1 cellular context compared by ENCODE assay signal in the genomic region with DNA sequence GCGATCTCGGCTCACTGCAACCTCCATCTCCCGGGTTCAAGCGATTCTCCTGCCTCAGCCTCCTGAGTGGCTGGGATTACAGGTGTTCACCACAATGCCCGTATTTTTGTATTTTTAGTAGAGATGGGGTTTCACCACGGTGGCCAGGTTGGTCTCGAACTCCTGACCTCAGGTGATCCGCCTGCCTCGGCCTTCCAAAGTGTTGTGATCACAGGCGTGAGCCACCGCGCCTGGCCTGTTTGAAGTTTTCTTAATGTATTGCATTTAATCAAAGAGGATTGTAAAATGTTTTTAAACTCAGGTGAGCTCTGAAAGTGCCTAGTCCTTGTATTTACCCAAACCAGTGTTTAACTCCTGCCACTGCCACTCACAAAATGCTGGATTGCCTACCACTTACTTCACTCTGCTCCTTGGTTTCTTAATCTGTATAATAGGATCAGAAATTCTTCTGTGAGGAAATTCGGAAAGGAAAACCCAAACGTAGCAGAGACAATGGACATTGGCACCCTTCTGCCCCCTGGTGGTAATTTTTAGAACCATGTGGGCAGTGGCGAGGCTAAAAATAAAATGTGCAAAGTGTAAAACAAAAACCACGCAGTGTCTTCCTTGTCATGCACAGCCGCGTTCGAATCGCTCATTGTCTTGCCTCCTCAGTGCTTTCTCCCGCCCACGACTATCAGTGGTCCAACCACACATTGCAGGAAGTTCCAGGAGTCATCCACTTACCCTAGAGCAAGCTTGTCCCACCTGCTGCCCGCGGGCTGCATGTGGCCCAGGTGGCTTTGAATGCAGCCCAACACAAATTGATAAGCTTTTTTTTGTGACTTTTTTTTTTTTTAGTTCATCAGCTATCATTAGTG.
TF ChIP-seq lines count a peak whose summit lies in the region.

No MANE protein-coding gene starts in this region.

TF ChIP-seq in K562, 482 proteins besides CTCF, POLR2A, EP300 and RAD21 (continued from another document and continues in another):
- TF ChIP-seq, protein P1, sequence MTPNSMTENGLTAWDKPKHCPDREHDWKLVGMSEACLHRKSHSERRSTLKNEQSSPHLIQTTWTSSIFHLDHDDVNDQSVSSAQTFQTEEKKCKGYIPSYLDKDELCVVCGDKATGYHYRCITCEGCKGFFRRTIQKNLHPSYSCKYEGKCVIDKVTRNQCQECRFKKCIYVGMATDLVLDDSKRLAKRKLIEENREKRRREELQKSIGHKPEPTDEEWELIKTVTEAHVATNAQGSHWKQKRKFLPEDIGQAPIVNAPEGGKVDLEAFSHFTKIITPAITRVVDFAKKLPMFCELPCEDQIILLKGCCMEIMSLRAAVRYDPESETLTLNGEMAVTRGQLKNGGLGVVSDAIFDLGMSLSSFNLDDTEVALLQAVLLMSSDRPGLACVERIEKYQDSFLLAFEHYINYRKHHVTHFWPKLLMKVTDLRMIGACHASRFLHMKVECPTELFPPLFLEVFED (CRISPR knock-in tag; conservative IDR thresholded peaks at IDR 0.05): no peak
- 0 out of 2 replicates have a peak, but pooled peaks have one; percentile 10 for TF ChIP-seq EGR1 (conservative IDR thresholded peaks at IDR 0.05)
- TF ChIP-seq XRCC4 (IDR thresholded peaks at IDR 0.05; ENCODE audit: extremely low read depth, insufficient read depth, insufficient read length): no peak
- no peak for TF ChIP-seq CBFB (CRISPR knock-in tag; IDR thresholded peaks at IDR 0.05)
- TF ChIP-seq PHF21A (IDR thresholded peaks at IDR 0.05; ENCODE audit: borderline replicate concordance, low read depth): no peak
- no peak for TF ChIP-seq PURB (CRISPR knock-in tag; IDR thresholded peaks at IDR 0.05; ENCODE audit: low read depth)
- TF ChIP-seq, protein P2, sequence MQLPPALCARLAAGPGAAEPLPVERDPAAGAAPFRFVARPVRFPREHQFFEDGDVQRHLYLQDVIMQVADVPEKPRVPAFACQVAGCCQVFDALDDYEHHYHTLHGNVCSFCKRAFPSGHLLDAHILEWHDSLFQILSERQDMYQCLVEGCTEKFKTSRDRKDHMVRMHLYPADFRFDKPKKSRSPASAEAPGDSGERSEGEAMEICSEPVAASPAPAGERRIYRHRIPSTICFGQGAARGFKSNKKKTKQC (CRISPR knock-in tag; IDR thresholded peaks at IDR 0.05): no peak
- no peak for TF ChIP-seq EWSR1 (IDR thresholded peaks at IDR 0.05; ENCODE audit: borderline replicate concordance, low read depth, partially characterized antibody)
- TF ChIP-seq, protein P3, sequence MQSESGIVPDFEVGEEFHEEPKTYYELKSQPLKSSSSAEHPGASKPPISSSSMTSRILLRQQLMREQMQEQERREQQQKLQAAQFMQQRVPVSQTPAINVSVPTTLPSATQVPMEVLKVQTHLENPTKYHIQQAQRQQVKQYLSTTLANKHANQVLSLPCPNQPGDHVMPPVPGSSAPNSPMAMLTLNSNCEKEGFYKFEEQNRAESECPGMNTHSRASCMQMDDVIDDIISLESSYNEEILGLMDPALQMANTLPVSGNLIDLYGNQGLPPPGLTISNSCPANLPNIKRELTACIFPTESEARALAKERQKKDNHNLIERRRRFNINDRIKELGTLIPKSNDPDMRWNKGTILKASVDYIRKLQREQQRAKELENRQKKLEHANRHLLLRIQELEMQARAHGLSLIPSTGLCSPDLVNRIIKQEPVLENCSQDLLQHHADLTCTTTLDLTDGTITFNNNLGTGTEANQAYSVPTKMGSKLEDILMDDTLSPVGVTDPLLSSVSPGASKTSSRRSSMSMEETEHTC (IDR thresholded peaks at IDR 0.05): no peak
- TF ChIP-seq ARNT (IDR thresholded peaks at IDR 0.05): no peak
- no peak for TF ChIP-seq MECOM (CRISPR knock-in tag; IDR thresholded peaks at IDR 0.05)
- no peak for TF ChIP-seq ZNF133 (CRISPR knock-in tag; IDR thresholded peaks at IDR 0.05)
- TF ChIP-seq ZNF408 (CRISPR knock-in tag; IDR thresholded peaks at IDR 0.05; ENCODE audit: low read depth): no peak
- no peak for TF ChIP-seq ZKSCAN1 (IDR thresholded peaks at IDR 0.05; ENCODE audit: low read depth, low read length)
- TF ChIP-seq ETV5 (CRISPR knock-in tag; IDR thresholded peaks at IDR 0.05; ENCODE audit: low read depth): no peak
- no peak for TF ChIP-seq XRCC3 (IDR thresholded peaks at IDR 0.05)
- TF ChIP-seq FOXK1 (CRISPR knock-in tag; IDR thresholded peaks at IDR 0.05; ENCODE audit: borderline replicate concordance): no peak
- TF ChIP-seq, protein P4, sequence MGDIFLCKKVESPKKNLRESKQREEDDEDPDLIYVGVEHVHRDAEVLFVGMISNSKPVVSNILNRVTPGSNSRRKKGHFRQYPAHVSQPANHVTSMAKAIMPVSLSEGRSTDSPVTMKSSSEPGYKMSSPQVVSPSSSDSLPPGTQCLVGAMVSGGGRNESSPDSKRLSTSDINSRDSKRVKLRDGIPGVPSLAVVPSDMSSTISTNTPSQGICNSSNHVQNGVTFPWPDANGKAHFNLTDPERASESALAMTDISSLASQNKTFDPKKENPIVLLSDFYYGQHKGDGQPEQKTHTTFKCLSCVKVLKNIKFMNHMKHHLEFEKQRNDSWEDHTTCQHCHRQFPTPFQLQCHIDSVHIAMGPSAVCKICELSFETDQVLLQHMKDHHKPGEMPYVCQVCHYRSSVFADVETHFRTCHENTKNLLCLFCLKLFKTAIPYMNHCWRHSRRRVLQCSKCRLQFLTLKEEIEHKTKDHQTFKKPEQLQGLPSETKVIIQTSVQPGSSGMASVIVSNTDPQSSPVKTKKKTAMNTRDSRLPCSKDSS (IDR thresholded peaks at IDR 0.05; ENCODE audit: low read depth, partially characterized antibody): no peak
- TF ChIP-seq ZNF134 (CRISPR knock-in tag; conservative IDR thresholded peaks at IDR 0.05): no peak
- TF ChIP-seq ZNF77 (CRISPR knock-in tag; IDR thresholded peaks at IDR 0.05): no peak
- TF ChIP-seq BRD9 (IDR thresholded peaks at IDR 0.05; ENCODE audit: low read depth, partially characterized antibody): peak; percentile 59
- no peak for TF ChIP-seq FOXM1 (IDR thresholded peaks at IDR 0.05; ENCODE audit: low read depth)
- TF ChIP-seq FOXM1 (CRISPR knock-in tag; IDR thresholded peaks at IDR 0.05; ENCODE audit: low read depth): no peak
- no peak for TF ChIP-seq FOXA3 (CRISPR knock-in tag; conservative IDR thresholded peaks at IDR 0.05 in 1 of 2, IDR thresholded peaks at IDR 0.05 in 1 of 2)
- peak; percentile 94 for TF ChIP-seq SMC3 (conservative IDR thresholded peaks at IDR 0.05; ENCODE audit: insufficient read depth, low read depth, low read length)
- 0 out of 2 replicates have a peak, but pooled peaks have one; percentile 41 for TF ChIP-seq GABPB1 (CRISPR knock-in tag; IDR thresholded peaks at IDR 0.05)
- no peak for TF ChIP-seq NR3C1 (CRISPR knock-in tag; IDR thresholded peaks at IDR 0.05)
- TF ChIP-seq TAF7 (tag; IDR thresholded peaks at IDR 0.05): no peak
- TF ChIP-seq, protein P5, sequence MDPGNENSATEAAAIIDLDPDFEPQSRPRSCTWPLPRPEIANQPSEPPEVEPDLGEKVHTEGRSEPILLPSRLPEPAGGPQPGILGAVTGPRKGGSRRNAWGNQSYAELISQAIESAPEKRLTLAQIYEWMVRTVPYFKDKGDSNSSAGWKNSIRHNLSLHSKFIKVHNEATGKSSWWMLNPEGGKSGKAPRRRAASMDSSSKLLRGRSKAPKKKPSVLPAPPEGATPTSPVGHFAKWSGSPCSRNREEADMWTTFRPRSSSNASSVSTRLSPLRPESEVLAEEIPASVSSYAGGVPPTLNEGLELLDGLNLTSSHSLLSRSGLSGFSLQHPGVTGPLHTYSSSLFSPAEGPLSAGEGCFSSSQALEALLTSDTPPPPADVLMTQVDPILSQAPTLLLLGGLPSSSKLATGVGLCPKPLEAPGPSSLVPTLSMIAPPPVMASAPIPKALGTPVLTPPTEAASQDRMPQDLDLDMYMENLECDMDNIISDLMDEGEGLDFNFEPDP (CRISPR knock-in tag; IDR thresholded peaks at IDR 0.05): no peak
- TF ChIP-seq PHB (CRISPR knock-in tag; IDR thresholded peaks at IDR 0.05): no peak
- no peak for TF ChIP-seq BHLHE40 (IDR thresholded peaks at IDR 0.05; ENCODE audit: low read length)
- TF ChIP-seq ZNF551 (CRISPR knock-in tag; IDR thresholded peaks at IDR 0.05): no peak
- TF ChIP-seq MEIS2 (IDR thresholded peaks at IDR 0.05; ENCODE audit: partially characterized antibody): no peak
- TF ChIP-seq, protein P6, sequence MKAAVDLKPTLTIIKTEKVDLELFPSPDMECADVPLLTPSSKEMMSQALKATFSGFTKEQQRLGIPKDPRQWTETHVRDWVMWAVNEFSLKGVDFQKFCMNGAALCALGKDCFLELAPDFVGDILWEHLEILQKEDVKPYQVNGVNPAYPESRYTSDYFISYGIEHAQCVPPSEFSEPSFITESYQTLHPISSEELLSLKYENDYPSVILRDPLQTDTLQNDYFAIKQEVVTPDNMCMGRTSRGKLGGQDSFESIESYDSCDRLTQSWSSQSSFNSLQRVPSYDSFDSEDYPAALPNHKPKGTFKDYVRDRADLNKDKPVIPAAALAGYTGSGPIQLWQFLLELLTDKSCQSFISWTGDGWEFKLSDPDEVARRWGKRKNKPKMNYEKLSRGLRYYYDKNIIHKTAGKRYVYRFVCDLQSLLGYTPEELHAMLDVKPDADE (conservative IDR thresholded peaks at IDR 0.05; ENCODE audit: control insufficient read depth, low read depth, low read length): no peak
- no peak for TF ChIP-seq HDGF (IDR thresholded peaks at IDR 0.05)
- TF ChIP-seq, protein P7, sequence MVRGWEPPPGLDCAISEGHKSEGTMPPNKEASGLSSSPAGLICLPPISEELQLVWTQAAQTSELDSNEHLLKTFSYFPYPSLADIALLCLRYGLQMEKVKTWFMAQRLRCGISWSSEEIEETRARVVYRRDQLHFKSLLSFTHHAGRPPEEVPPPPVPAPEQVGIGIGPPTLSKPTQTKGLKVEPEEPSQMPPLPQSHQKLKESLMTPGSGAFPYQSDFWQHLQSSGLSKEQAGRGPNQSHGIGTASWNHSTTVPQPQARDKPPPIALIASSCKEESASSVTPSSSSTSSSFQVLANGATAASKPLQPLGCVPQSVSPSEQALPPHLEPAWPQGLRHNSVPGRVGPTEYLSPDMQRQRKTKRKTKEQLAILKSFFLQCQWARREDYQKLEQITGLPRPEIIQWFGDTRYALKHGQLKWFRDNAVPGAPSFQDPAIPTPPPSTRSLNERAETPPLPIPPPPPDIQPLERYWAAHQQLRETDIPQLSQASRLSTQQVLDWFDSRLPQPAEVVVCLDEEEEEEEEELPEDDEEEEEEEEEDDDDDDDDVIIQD (CRISPR knock-in tag; IDR thresholded peaks at IDR 0.05): no peak
- TF ChIP-seq ZEB2 (IDR thresholded peaks at IDR 0.05): no peak
- TF ChIP-seq RCOR1 (IDR thresholded peaks at IDR 0.05; ENCODE audit: borderline replicate concordance in 1 of 2, low read depth in 2 of 2, low read length in 2 of 2): no peak
- TF ChIP-seq TFAM (CRISPR knock-in tag; conservative IDR thresholded peaks at IDR 0.05): no peak
- TF ChIP-seq ZNF384 (IDR thresholded peaks at IDR 0.05; ENCODE audit: low read depth, low read length): no peak
- no peak for TF ChIP-seq ZNF239 (CRISPR knock-in tag; IDR thresholded peaks at IDR 0.05)
- TF ChIP-seq, protein P8, sequence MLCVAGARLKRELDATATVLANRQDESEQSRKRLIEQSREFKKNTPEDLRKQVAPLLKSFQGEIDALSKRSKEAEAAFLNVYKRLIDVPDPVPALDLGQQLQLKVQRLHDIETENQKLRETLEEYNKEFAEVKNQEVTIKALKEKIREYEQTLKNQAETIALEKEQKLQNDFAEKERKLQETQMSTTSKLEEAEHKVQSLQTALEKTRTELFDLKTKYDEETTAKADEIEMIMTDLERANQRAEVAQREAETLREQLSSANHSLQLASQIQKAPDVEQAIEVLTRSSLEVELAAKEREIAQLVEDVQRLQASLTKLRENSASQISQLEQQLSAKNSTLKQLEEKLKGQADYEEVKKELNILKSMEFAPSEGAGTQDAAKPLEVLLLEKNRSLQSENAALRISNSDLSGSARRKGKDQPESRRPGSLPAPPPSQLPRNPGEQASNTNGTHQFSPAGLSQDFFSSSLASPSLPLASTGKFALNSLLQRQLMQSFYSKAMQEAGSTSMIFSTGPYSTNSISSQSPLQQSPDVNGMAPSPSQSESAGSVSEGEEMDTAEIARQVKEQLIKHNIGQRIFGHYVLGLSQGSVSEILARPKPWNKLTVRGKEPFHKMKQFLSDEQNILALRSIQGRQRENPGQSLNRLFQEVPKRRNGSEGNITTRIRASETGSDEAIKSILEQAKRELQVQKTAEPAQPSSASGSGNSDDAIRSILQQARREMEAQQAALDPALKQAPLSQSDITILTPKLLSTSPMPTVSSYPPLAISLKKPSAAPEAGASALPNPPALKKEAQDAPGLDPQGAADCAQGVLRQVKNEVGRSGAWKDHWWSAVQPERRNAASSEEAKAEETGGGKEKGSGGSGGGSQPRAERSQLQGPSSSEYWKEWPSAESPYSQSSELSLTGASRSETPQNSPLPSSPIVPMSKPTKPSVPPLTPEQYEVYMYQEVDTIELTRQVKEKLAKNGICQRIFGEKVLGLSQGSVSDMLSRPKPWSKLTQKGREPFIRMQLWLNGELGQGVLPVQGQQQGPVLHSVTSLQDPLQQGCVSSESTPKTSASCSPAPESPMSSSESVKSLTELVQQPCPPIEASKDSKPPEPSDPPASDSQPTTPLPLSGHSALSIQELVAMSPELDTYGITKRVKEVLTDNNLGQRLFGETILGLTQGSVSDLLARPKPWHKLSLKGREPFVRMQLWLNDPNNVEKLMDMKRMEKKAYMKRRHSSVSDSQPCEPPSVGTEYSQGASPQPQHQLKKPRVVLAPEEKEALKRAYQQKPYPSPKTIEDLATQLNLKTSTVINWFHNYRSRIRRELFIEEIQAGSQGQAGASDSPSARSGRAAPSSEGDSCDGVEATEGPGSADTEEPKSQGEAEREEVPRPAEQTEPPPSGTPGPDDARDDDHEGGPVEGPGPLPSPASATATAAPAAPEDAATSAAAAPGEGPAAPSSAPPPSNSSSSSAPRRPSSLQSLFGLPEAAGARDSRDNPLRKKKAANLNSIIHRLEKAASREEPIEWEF (CRISPR knock-in tag; IDR thresholded peaks at IDR 0.05): no peak
- TF ChIP-seq, protein P9, sequence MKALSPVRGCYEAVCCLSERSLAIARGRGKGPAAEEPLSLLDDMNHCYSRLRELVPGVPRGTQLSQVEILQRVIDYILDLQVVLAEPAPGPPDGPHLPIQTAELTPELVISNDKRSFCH (CRISPR knock-in tag; IDR thresholded peaks at IDR 0.05): no peak
- TF ChIP-seq, protein P9 (tag; IDR thresholded peaks at IDR 0.05): no peak
- TF ChIP-seq, protein P10, sequence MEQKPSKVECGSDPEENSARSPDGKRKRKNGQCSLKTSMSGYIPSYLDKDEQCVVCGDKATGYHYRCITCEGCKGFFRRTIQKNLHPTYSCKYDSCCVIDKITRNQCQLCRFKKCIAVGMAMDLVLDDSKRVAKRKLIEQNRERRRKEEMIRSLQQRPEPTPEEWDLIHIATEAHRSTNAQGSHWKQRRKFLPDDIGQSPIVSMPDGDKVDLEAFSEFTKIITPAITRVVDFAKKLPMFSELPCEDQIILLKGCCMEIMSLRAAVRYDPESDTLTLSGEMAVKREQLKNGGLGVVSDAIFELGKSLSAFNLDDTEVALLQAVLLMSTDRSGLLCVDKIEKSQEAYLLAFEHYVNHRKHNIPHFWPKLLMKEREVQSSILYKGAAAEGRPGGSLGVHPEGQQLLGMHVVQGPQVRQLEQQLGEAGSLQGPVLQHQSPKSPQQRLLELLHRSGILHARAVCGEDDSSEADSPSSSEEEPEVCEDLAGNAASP (IDR thresholded peaks at IDR 0.05): no peak
- no peak for TF ChIP-seq NCOA1 (IDR thresholded peaks at IDR 0.05; ENCODE audit: low read depth)
- no peak for TF ChIP-seq TAF1 (IDR thresholded peaks at IDR 0.05; ENCODE audit: control insufficient read depth, extremely low read depth, insufficient read depth, low read length, severe bottlenecking)
- 0 out of 2 replicates have a peak, but pooled peaks have one; percentile 19 for TF ChIP-seq RNF2 (IDR thresholded peaks at IDR 0.05)
- TF ChIP-seq PTRF (tag; IDR thresholded peaks at IDR 0.05): no peak
- no peak for TF ChIP-seq TCF7 (IDR thresholded peaks at IDR 0.05; ENCODE audit: borderline replicate concordance)
